Comparison of ENCODE assay signal across 17 cellular contexts in the genomic region with DNA sequence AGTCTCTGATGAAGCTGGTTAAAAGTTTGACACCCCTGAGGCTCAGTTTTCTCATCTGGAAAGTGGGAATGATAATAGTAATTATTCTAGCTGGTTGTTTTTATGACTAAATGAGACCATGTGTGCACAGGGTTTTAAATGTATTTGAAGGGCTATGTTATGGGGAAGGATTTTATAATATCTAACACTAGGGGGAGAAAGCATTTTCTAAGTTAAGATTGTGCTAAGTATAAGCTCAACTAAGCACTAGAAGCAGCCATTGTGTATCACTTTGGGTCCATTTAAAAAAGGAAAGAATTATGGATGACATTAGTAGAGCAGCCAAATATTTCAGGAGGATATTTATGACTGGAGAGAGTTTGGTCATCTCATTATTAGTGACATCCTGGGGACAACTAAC. TPM values are rescaled to one million over a fixed set of nuclear protein-coding genes. Genes with fewer than 3 reads are reported as not detected.
DNase-seq lines count a peak whose midpoint lies in the region; ATAC-seq and TF ChIP-seq lines count a peak whose summit lies in the region.
"Had no signal": no experiment of that assay in that cellular context is flagged by ENCODE, and none has a peak within 500 bp of the region (broad histone marks: within the 10 kb centered on the region; RNA-seq: fewer than 3 reads in every experiment).

No MANE protein-coding gene starts in this region.

- no peak overlapping the region for H3K27ac Mint-ChIP-seq in type B pancreatic cell
- H3K27ac Mint-ChIP-seq in stimulated activated naive CD8-positive, alpha-beta T cell treated with anti-CD3 and anti-CD28 coated beads, Interleukin-15, amount 100 ng/mL, for 72 hours = no peak overlapping the region
- H3K27ac Mint-ChIP-seq: activated naive CD8-positive, alpha-beta T cell; IgD-negative memory B cell had no signal

- no peak overlapping the region for H3K4me2 ChIP-seq in mammary epithelial cell (ENCODE audit: insufficient read depth, low read depth, low read length)
- no peak overlapping the region for H3K4me2 ChIP-seq in MM.1S (ENCODE audit: low read depth, low read length)

- BruUV-seq in mammary epithelial cell (replicated peaks; lab: Mats Ljungman, UMichigan) = no TSS peak

- CTCF ChIA-PET in mammary epithelial cell (lab: Charles Lee; ENCODE audit: low non-redundant PET) = no interaction called here

- dilution Hi-C loops in mammary epithelial cell (cut with HindIII; ENCODE audit: low sequenced_read_pairs) = no loop called here

- ATAC-seq in stimulated activated naive CD8-positive, alpha-beta T cell treated with anti-CD3 and anti-CD28 coated beads, Interleukin-15, amount 100 ng/mL, for 72 hours = no peak
- no peak for ATAC-seq in esophagus mucosa

- H3F3A ChIP-seq in MM.1S (ENCODE audit: insufficient read depth, low read length) = no peaks in the 10 kb centered on the region

- TF ChIP-seq CTCF in mammary epithelial cell (conservative IDR thresholded peaks at IDR 0.05 in 1 of 2, IDR thresholded peaks at IDR 0.05 in 1 of 2; ENCODE audit: extremely low read depth in 1 of 2, insufficient read depth in 1 of 2, low read depth in 1 of 2, low read length in 2 of 2) (peak; percentile 23 to 33), breast epithelium (IDR thresholded peaks at IDR 0.05) (no peak), MM.1S (IDR thresholded peaks at IDR 0.05; ENCODE audit: low read length) (peak; percentile 36), choroid plexus epithelial cell (conservative IDR thresholded peaks at IDR 0.05; ENCODE audit: low read depth, low read length) (peak; percentile 29), type B pancreatic cell (conservative IDR thresholded peaks at IDR 0.05) (peak; percentile 48)

- TF ChIP-seq POLR2A in breast epithelium (IDR thresholded peaks at IDR 0.05) = no peak

- intact Hi-C loops in mammary epithelial cell (cut with micrococcal nuclease) (no loop called here), breast epithelium (cut with DNase I; ENCODE audit: low total_unique reads) (no loop called here)

- H3K27me3 Mint-ChIP-seq in type B pancreatic cell = peaks cover 35% of the 10 kb centered on the region
- H3K27me3 Mint-ChIP-seq in stimulated activated naive CD8-positive, alpha-beta T cell treated with anti-CD3 and anti-CD28 coated beads, Interleukin-15, amount 100 ng/mL, for 72 hours = peaks cover 4% of the 10 kb centered on the region

- in situ Hi-C loops in mammary epithelial cell (cut with MboI; ENCODE audit: low sequenced_read_pairs in 2 of 2) = no loop called here

- H2AFZ ChIP-seq in mammary epithelial cell (ENCODE audit: low read depth, low read length) (no peak overlapping the region), MM.1S (ENCODE audit: low read length) (no peak overlapping the region)

- H3K79me2 ChIP-seq in mammary epithelial cell (ENCODE audit: insufficient read depth, low read length) = no peaks in the 10 kb centered on the region
- H3K79me2 ChIP-seq in MM.1S (ENCODE audit: low read length) = no peaks in the 10 kb centered on the region

- DNase-seq in mammary epithelial cell = no peak
- DNase-seq in breast epithelium (ENCODE audit: low spot score in 2 of 2) = no peak
- no peak for DNase-seq in MM.1S
- no peak for DNase-seq in choroid plexus epithelial cell (ENCODE audit: low read depth)
- DNase-seq in type B pancreatic cell (ENCODE audit: extremely low spot score, unreplicated experiment) = no peak
- no peak for DNase-seq in stimulated activated naive CD8-positive, alpha-beta T cell treated with anti-CD3 and anti-CD28 coated beads, Interleukin-15, amount 100 ng/mL, for 72 hours
- DNase-seq in stimulated activated naive CD4-positive, alpha-beta T cell (lab: John Stamatoyannopoulos, UW) = no peak
- DNase-seq: activated T-cell treated with anti-CD3 and anti-CD28 coated beads, Interleukin-2, amount 50 U/mL, for 1 hour; central memory CD4-positive, alpha-beta T cell; head of caudate nucleus; NCI-H146; NCI-H510A; ovary; stomach had no signal

- H3K9me3 ChIP-seq in mammary epithelial cell (replicated peaks; ENCODE audit: insufficient read depth, low read length) (peaks cover 5% of the 10 kb centered on the region), breast epithelium (no peaks in the 10 kb centered on the region), MM.1S (replicated peaks; ENCODE audit: insufficient read depth, low read length) (no peaks in the 10 kb centered on the region)
- H3K9me3 ChIP-seq: ovary had no signal

- H3K9me2 ChIP-seq in MM.1S (replicated peaks; ENCODE audit: insufficient read depth, low read length) = no peaks in the 10 kb centered on the region

- no peak overlapping the region for H3K4me3 Mint-ChIP-seq in type B pancreatic cell
- no peak overlapping the region for H3K4me3 Mint-ChIP-seq in stimulated activated naive CD8-positive, alpha-beta T cell treated with anti-CD3 and anti-CD28 coated beads, Interleukin-15, amount 100 ng/mL, for 72 hours
- H3K4me3 Mint-ChIP-seq: activated naive CD8-positive, alpha-beta T cell; IgD-negative memory B cell had no signal

- H3K27me3 ChIP-seq in mammary epithelial cell (ENCODE audit: insufficient read depth, low read length) = no peaks in the 10 kb centered on the region
- H3K27me3 ChIP-seq in breast epithelium = no peaks in the 10 kb centered on the region
- no peaks in the 10 kb centered on the region for H3K27me3 ChIP-seq in MM.1S (replicated peaks; ENCODE audit: insufficient read depth, low read length)
- H3K27me3 ChIP-seq: ovary, stomach had no signal

- H3K4me1 ChIP-seq in mammary epithelial cell (ENCODE audit: insufficient read depth, low read length) = peaks cover 16% of the 10 kb centered on the region
- H3K4me1 ChIP-seq in breast epithelium = no peaks in the 10 kb centered on the region
- H3K4me1 ChIP-seq in MM.1S (ENCODE audit: low read length) = no peaks in the 10 kb centered on the region
- H3K4me1 ChIP-seq: stomach had no signal

- H3K36me3 ChIP-seq in mammary epithelial cell (ENCODE audit: insufficient read depth, low read length) = no peaks in the 10 kb centered on the region
- H3K36me3 ChIP-seq in breast epithelium = no peaks in the 10 kb centered on the region
- no peaks in the 10 kb centered on the region for H3K36me3 ChIP-seq in MM.1S (replicated peaks; ENCODE audit: insufficient read depth, low read length)
- H3K36me3 ChIP-seq: ovary, stomach had no signal

- peaks cover 15% of the 10 kb centered on the region for H3K9me3 Mint-ChIP-seq in type B pancreatic cell
- peaks cover 14 to 18% of the 10 kb centered on the region in 2 donors for H3K9me3 Mint-ChIP-seq in stimulated activated naive CD8-positive, alpha-beta T cell treated with anti-CD3 and anti-CD28 coated beads, Interleukin-15, amount 100 ng/mL, for 72 hours

- peaks cover 4% of the 10 kb centered on the region for H3K36me3 Mint-ChIP-seq in type B pancreatic cell

- no peak overlapping the region for H3K9ac ChIP-seq in mammary epithelial cell (ENCODE audit: insufficient read depth, low read length)
- H3K9ac ChIP-seq in MM.1S (ENCODE audit: low read length) = no peak overlapping the region

- H3K4me1 Mint-ChIP-seq in type B pancreatic cell (ENCODE audit: unreplicated experiment) = peaks cover 9% of the 10 kb centered on the region
- H3K4me1 Mint-ChIP-seq in stimulated activated naive CD8-positive, alpha-beta T cell treated with anti-CD3 and anti-CD28 coated beads, Interleukin-15, amount 100 ng/mL, for 72 hours = no peaks in the 10 kb centered on the region

- H3K4me3 ChIP-seq in mammary epithelial cell (replicated peaks in 1 of 3; ENCODE audit: insufficient read depth in 1 of 3, low read depth in 2 of 3, low read length in 3 of 3) (no peak overlapping the region), breast epithelium (no peak overlapping the region), MM.1S (ENCODE audit: low read length) (no peak overlapping the region), choroid plexus epithelial cell (ENCODE audit: low read depth, low read length) (no peak overlapping the region)
- H3K4me3 ChIP-seq: ovary, stomach had no signal

- no peak overlapping the region for H3K27ac ChIP-seq in mammary epithelial cell (ENCODE audit: insufficient read depth, low read depth, low read length)
- no peak overlapping the region for H3K27ac ChIP-seq in breast epithelium
- H3K27ac ChIP-seq in MM.1S (ENCODE audit: low read length) = no peak overlapping the region
- H3K27ac ChIP-seq: ovary, stomach had no signal

- H4K20me1 ChIP-seq in mammary epithelial cell (ENCODE audit: insufficient read depth, low read length) = no peaks in the 10 kb centered on the region
- H4K20me1 ChIP-seq in MM.1S (ENCODE audit: insufficient read depth, low read length) = no peaks in the 10 kb centered on the region

RNA-seq across cellular contexts. Expression of a gene that starts 49.5 kb away (rescaled TPM):
- total RNA-seq in mammary epithelial cell (10 to 100 TPM; 16.2 to 17.8 TPM), breast epithelium (10 to 100 TPM; 17.3 to 19.7 (median 18.0) TPM), type B pancreatic cell (ENCODE audit: low replicate concordance) (5.6 and 31.0 TPM in 2 replicates), esophagus mucosa (2.5 TPM)
- polyA plus RNA-seq in mammary epithelial cell = 7.5 TPM
- polyA minus RNA-seq in mammary epithelial cell = 6.7 TPM

Comparison
In these comparisons a context has a peak if more than half of its experiments do, and no peak if none do; other contexts are left out.
1. CTCF ChIP-seq: peak in mammary epithelial cell (2 of 2), MM.1S (single experiment), choroid plexus epithelial cell (single experiment) and type B pancreatic cell (single experiment); none in breast epithelium (0 of 3).